ENCODE assay signal across 19 cellular contexts in genomic region chr2:232586943-232587342, GRCh38. TPM values are rescaled to one million over a fixed set of nuclear protein-coding genes. Genes with fewer than 3 reads are reported as not detected.
DNase-seq lines count a peak whose midpoint lies in the region; ATAC-seq and TF ChIP-seq lines count a peak whose summit lies in the region.
"Had no signal": no experiment of that assay in that cellular context is flagged by ENCODE, and none has a peak within 500 bp of the region (broad histone marks: within the 10 kb centered on the region; RNA-seq: fewer than 3 reads in every experiment).

No MANE protein-coding gene starts in this region.

- peaks cover 27% of the 10 kb centered on the region for H3K4me1 Mint-ChIP-seq in endothelial cell (ENCODE audit: unreplicated experiment)
- H3K4me1 Mint-ChIP-seq: CD8-positive, alpha-beta memory T cell had no signal

- H3K9me3 ChIP-seq in psoas muscle: no peaks in the 10 kb centered on the region
- H3K9me3 ChIP-seq: A549, BLaER1 had no signal

- peaks cover 7% of the 10 kb centered on the region for H3K27me3 Mint-ChIP-seq in endothelial cell (ENCODE audit: unreplicated experiment)
- H3K27me3 Mint-ChIP-seq: CD4-positive, CD25-positive, alpha-beta regulatory T cell; IgD-negative memory B cell had no signal

- H3K4me3 ChIP-seq in psoas muscle: no peak overlapping the region
- H3K4me3 ChIP-seq: A549, BLaER1, GM23338 had no signal

- DNase-seq in cardiac septum (ENCODE audit: low spot score): peak; percentile 67
- no peak for DNase-seq in left ventricle myocardium superior
- no peak for DNase-seq in endothelial cell (ENCODE audit: low spot score)
- no peak for DNase-seq in psoas muscle
- no peak for DNase-seq in C1 segment of cervical spinal cord (lab: John Stamatoyannopoulos, UW)
- no peak for DNase-seq in GF-D8 (lab: John Stamatoyannopoulos, UW)
- DNase-seq: CD4-positive, CD25-positive, alpha-beta regulatory T cell; CD8-positive, alpha-beta memory T cell; COR-L47; DMS 273 treated with DMSO at 0.1 percent for 48 hours; HFFc6 had no signal

- H3K36me3 ChIP-seq in psoas muscle (ENCODE audit: insufficient read depth in 1 of 2, low read depth in 1 of 2): peaks cover 0 to 29% of the 10 kb centered on the region in 2 donors

- no peak overlapping the region for H3K27ac Mint-ChIP-seq in endothelial cell (ENCODE audit: unreplicated experiment)
- H3K27ac Mint-ChIP-seq: CD4-positive, CD25-positive, alpha-beta regulatory T cell; GM23338; HFFc6; IgD-negative memory B cell had no signal

- H3K4me3 Mint-ChIP-seq in endothelial cell (ENCODE audit: unreplicated experiment): peak overlapping the region; percentile 65
- H3K4me3 Mint-ChIP-seq: CD4-positive, CD25-positive, alpha-beta regulatory T cell; GM23338; HFFc6; IgD-negative memory B cell had no signal

- TF ChIP-seq CTCF in endothelial cell (IDR thresholded peaks at IDR 0.05; ENCODE audit: unreplicated experiment) (no peak), psoas muscle (IDR thresholded peaks at IDR 0.05) (no peak)

- peaks cover 15% of the 10 kb centered on the region for H3K4me1 ChIP-seq in psoas muscle
- H3K4me1 ChIP-seq: BLaER1 had no signal

- peak overlapping the region; percentile 7 for H3K27ac ChIP-seq in psoas muscle
- H3K27ac ChIP-seq: 22Rv1, BLaER1 had no signal

- H3K36me3 Mint-ChIP-seq in endothelial cell (ENCODE audit: low read depth, unreplicated experiment): peaks cover 26% of the 10 kb centered on the region

- H3K27me3 ChIP-seq in psoas muscle (ENCODE audit: insufficient read depth in 3 of 3, low read length in 2 of 3): no peaks in the 10 kb centered on the region
- H3K27me3 ChIP-seq: BLaER1 had no signal

- intact Hi-C loops in cardiac septum (cut with DNase I) (no loop called here), left ventricle myocardium superior (cut with micrococcal nuclease) (no loop called here), psoas muscle (cut with DNase I) (no loop called here)

- no peaks in the 10 kb centered on the region for H3K9me3 Mint-ChIP-seq in endothelial cell (ENCODE audit: unreplicated experiment)
- H3K9me3 Mint-ChIP-seq: CD8-positive, alpha-beta memory T cell; HFFc6; IgD-negative memory B cell had no signal

- WGBS in psoas muscle, 3 donors: 77 to 83% (median 82%) methylated on average over 3 of the region's 3 CpGs

- ATAC-seq in left ventricle myocardium superior: no peak
- no peak for ATAC-seq in psoas muscle
- no peak for ATAC-seq in HG03280 (IDR thresholded peaks at IDR 0.05; ENCODE audit: unreplicated experiment)
- ATAC-seq: GM23338, HCT116 had no signal

RNA-seq across cellular contexts. Expression of gene EIF4E2, which starts 36.5 kb away (rescaled TPM):
- total RNA-seq in cardiac septum (45.9 TPM), left ventricle myocardium superior (40.7 TPM), endothelial cell (ENCODE audit: unreplicated experiment) (94.8 TPM), psoas muscle (100 to 1,000 TPM in 1 of 4 donors, 10 to 100 TPM in 3; 76.1 to 136 (median 88.4) TPM)
- polyA plus RNA-seq in psoas muscle: 10 to 100 TPM; 39.6 to 85.2 (median 67.4) TPM

RNA-seq across cellular contexts. Expression of gene TIGD1, which starts 36.6 kb away (rescaled TPM):
- total RNA-seq in cardiac septum (2.5 TPM), left ventricle myocardium superior (1.7 TPM), endothelial cell (ENCODE audit: unreplicated experiment) (3.7 TPM), psoas muscle (1 to 10 TPM; 2.3 to 4.9 (median 3.7) TPM)
- 1 to 10 TPM; 2.6 to 6.8 (median 6.4) TPM for polyA plus RNA-seq in psoas muscle

RNA-seq across cellular contexts. Expression of gene EFHD1, which starts 46.5 kb away (rescaled TPM):
- total RNA-seq in cardiac septum (20.1 TPM), left ventricle myocardium superior (21.7 TPM), endothelial cell (ENCODE audit: unreplicated experiment) (1.6 TPM), psoas muscle (10 to 100 TPM in 2 of 4 donors, 1 to 10 TPM in 2; 6.9 to 20.7 (median 9.8) TPM)
- 10 to 100 TPM in 2 of 3 donors, 1 to 10 TPM in 1; 6.6 to 17.7 (median 10.7) TPM for polyA plus RNA-seq in psoas muscle
- polyA plus RNA-seq: HepG2 had no signal

RNA-seq across cellular contexts. Expression of gene CHRNG, which starts 47.5 kb away (rescaled TPM):
- not detected for total RNA-seq in cardiac septum
- not detected for total RNA-seq in left ventricle myocardium superior
- total RNA-seq in endothelial cell (ENCODE audit: unreplicated experiment): not detected
- 10 to 100 TPM in 2 of 4 donors, 1 to 10 TPM in 2; 2.9 to 94.1 (median 17.2) TPM for total RNA-seq in psoas muscle
- 1 to 10 TPM in 2 of 3 donors, under 1 TPM in 1; 0.68 to 7.3 (median 1.5) TPM for polyA plus RNA-seq in psoas muscle
- total RNA-seq: CD4-positive, CD25-positive, alpha-beta regulatory T cell; CD8-positive, alpha-beta memory T cell; GM23338; HepG2; HFFc6 had no signal
- polyA plus RNA-seq: A549; CD8-positive, alpha-beta memory T cell; GM23338; HepG2; IgD-negative memory B cell had no signal
